8 cellular contexts compared by ENCODE assay signal in the genomic region with DNA sequence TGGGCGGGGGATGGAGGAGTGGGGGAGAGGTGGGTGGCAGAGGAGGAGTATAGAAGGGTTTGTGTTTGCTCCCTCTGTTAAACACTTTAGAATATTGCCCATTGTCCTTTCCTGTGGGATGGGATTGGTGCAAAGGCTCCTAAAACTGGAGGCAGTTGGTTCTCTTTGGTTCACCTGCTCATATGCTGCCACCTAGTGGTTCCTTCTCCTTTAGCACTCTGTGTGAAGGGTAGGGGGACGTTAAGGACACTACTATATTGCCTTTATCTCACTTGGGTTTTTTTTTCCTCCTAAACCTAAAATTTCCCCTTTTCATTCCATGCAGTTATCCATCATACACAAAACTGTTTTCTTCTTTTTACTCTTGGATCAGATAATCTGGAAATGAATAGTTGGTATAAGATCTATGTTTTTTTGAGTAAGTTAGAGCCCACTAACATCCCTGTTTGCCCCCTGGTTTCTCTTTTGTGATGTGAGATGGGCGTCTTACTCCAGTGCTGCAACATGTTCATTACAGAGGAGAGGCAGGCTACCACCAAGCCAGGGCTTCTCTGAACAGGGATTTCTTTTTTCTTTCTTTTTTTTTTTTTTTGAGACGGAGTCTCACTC. TPM values are rescaled to one million over a fixed set of nuclear protein-coding genes. Genes with fewer than 3 reads are reported as not detected.
A peak's percentile ranks its signal among the peaks of the same experiment; 100 is the strongest.
DNase-seq lines count a peak whose midpoint lies in the region; ATAC-seq and TF ChIP-seq lines count a peak whose summit lies in the region.

No MANE protein-coding gene starts in this region.

- H3K4me3 ChIP-seq in CD4-positive, CD25-positive, alpha-beta regulatory T cell (ENCODE audit: low read depth, low read length) = no peak overlapping the region
- H3K4me3 ChIP-seq in HFF-Myc (replicated peaks; ENCODE audit: low read depth, low read length) = no peak overlapping the region
- H3K4me3 ChIP-seq in upper lobe of left lung = no peak overlapping the region

- no peaks in the 10 kb centered on the region for H3K4me1 ChIP-seq in CD4-positive, CD25-positive, alpha-beta regulatory T cell (ENCODE audit: control insufficient read depth, insufficient read depth, low read length, poor library complexity, severe bottlenecking)
- no peaks in the 10 kb centered on the region for H3K4me1 ChIP-seq in upper lobe of left lung

- no peaks in the 10 kb centered on the region for H3K27me3 ChIP-seq in CD4-positive, CD25-positive, alpha-beta regulatory T cell (ENCODE audit: control insufficient read depth, insufficient read depth, low read length)
- no peaks in the 10 kb centered on the region for H3K27me3 ChIP-seq in upper lobe of left lung

- peak overlapping the region in 1 of 3 donors; percentile 31 for H3K27ac Mint-ChIP-seq in CD4-positive, CD25-positive, alpha-beta regulatory T cell
- H3K27ac Mint-ChIP-seq in naive B cell = peak overlapping the region in 4 of 6 donors; percentile 13 to 76 (median 46)

- H3K27ac ChIP-seq in CD4-positive, CD25-positive, alpha-beta regulatory T cell (ENCODE audit: insufficient read depth, low read length, poor library complexity, severe bottlenecking) = no peak overlapping the region
- H3K27ac ChIP-seq in upper lobe of left lung = no peak overlapping the region

- no peak for TF ChIP-seq EP300 in upper lobe of left lung (IDR thresholded peaks at IDR 0.05)

- peaks cover 0 to 1% (median 0%) of the 10 kb centered on the region in 7 donors for H3K9me3 Mint-ChIP-seq in CD4-positive, CD25-positive, alpha-beta regulatory T cell
- H3K9me3 Mint-ChIP-seq in naive B cell = no peaks in the 10 kb centered on the region

- H3K4me3 Mint-ChIP-seq in CD4-positive, CD25-positive, alpha-beta regulatory T cell = peak overlapping the region in 2 of 4 donors; percentile 3 to 5
- no peak overlapping the region for H3K4me3 Mint-ChIP-seq in naive B cell

- DNase-seq in CD4-positive, CD25-positive, alpha-beta regulatory T cell = peak; percentile 31 to 64 (median 57)
- DNase-seq in HFF-Myc (ENCODE audit: extremely low read depth, low read depth) (no peak), NCI-H69 (lab: John Stamatoyannopoulos, UW) (peak; percentile 89), naive B cell (peak; percentile 60), upper lobe of left lung (peak in 1 of 2 donors; percentile 41)
- DNase-seq in activated CD8-positive, alpha-beta memory T cell treated with anti-CD3 and anti-CD28 coated beads for 4 hours (ENCODE audit: low read depth in 2 of 2) = peak; percentile 18 to 33

- H3K36me3 Mint-ChIP-seq in CD4-positive, CD25-positive, alpha-beta regulatory T cell = peaks cover 18% of the 10 kb centered on the region
- H3K36me3 Mint-ChIP-seq in naive B cell = no peaks in the 10 kb centered on the region

- ATAC-seq in CD4-positive, CD25-positive, alpha-beta regulatory T cell (ENCODE audit: low read depth in 2 of 2) = peak in 1 of 2 donors; percentile 75
- peak; percentile 62 for ATAC-seq in esophagus mucosa
- ATAC-seq in naive B cell (ENCODE audit: low read depth in 2 of 2) = peak; percentile 81 to 88
- ATAC-seq in upper lobe of left lung (ENCODE audit: low FRiP score in 2 of 2) = peak; percentile 73 to 91
- no peak for ATAC-seq in HG03135 (IDR thresholded peaks at IDR 0.05; ENCODE audit: unreplicated experiment)

- TF ChIP-seq POLR2A in upper lobe of left lung (IDR thresholded peaks at IDR 0.05) = no peak

- 51 to 56% methylated on average over 4 of the region's 4 CpGs for WGBS in upper lobe of left lung, 2 donors

- no peaks in the 10 kb centered on the region for H3K27me3 Mint-ChIP-seq in CD4-positive, CD25-positive, alpha-beta regulatory T cell
- H3K27me3 Mint-ChIP-seq in naive B cell = no peaks in the 10 kb centered on the region

- H3K36me3 ChIP-seq in CD4-positive, CD25-positive, alpha-beta regulatory T cell (ENCODE audit: control insufficient read depth, insufficient read depth, low read length) = peaks cover 27% of the 10 kb centered on the region
- H3K36me3 ChIP-seq in upper lobe of left lung = peaks cover 0 to 9% (median 0%) of the 10 kb centered on the region in 4 donors

- H3K4me1 Mint-ChIP-seq in CD4-positive, CD25-positive, alpha-beta regulatory T cell = peaks cover 3 to 6% (median 5%) of the 10 kb centered on the region in 4 donors
- H3K4me1 Mint-ChIP-seq in naive B cell = peaks cover 3 to 7% (median 4%) of the 10 kb centered on the region in 3 donors

- no peaks in the 10 kb centered on the region for H3K9me3 ChIP-seq in CD4-positive, CD25-positive, alpha-beta regulatory T cell (ENCODE audit: control insufficient read depth in 2 of 2, low read length in 2 of 2)
- no peaks in the 10 kb centered on the region for H3K9me3 ChIP-seq in upper lobe of left lung

- peak; percentile 85 for TF ChIP-seq CTCF in HFF-Myc (IDR thresholded peaks at IDR 0.05; ENCODE audit: low read depth, low read length, missing control alignments)
- peak; percentile 57 to 81 (median 72) for TF ChIP-seq CTCF in upper lobe of left lung (IDR thresholded peaks at IDR 0.05)

RNA-seq across cellular contexts. Expression of a gene that starts 23.8 kb away (rescaled TPM):
- 15.8 TPM for total RNA-seq in CD4-positive, CD25-positive, alpha-beta regulatory T cell
- polyA plus RNA-seq in CD4-positive, CD25-positive, alpha-beta regulatory T cell = 10 to 100 TPM; 15.1 to 22.8 (median 21.7) TPM
- 17.4 TPM for total RNA-seq in esophagus mucosa
- polyA plus RNA-seq in naive B cell (ENCODE audit: low read depth in 6 of 6) = 10 to 100 TPM; 31.9 to 59.4 (median 38.3) TPM
- 10 to 100 TPM; 19.5 to 27.2 (median 23.7) TPM for total RNA-seq in upper lobe of left lung

RNA-seq across cellular contexts. Expression of a gene that starts 30.0 kb away (rescaled TPM):
- 19.0 TPM for total RNA-seq in CD4-positive, CD25-positive, alpha-beta regulatory T cell
- 10 to 100 TPM; 13.9 to 22.7 (median 15.5) TPM for polyA plus RNA-seq in CD4-positive, CD25-positive, alpha-beta regulatory T cell
- total RNA-seq in esophagus mucosa = 29.2 TPM
- 10 to 100 TPM; 12.9 to 30.8 (median 24.5) TPM for polyA plus RNA-seq in naive B cell (ENCODE audit: low read depth in 6 of 6)
- 10 to 100 TPM; 12.6 to 38.8 (median 28.0) TPM for total RNA-seq in upper lobe of left lung
